ENCODE assay signal across 13 cellular contexts in the genomic region with DNA sequence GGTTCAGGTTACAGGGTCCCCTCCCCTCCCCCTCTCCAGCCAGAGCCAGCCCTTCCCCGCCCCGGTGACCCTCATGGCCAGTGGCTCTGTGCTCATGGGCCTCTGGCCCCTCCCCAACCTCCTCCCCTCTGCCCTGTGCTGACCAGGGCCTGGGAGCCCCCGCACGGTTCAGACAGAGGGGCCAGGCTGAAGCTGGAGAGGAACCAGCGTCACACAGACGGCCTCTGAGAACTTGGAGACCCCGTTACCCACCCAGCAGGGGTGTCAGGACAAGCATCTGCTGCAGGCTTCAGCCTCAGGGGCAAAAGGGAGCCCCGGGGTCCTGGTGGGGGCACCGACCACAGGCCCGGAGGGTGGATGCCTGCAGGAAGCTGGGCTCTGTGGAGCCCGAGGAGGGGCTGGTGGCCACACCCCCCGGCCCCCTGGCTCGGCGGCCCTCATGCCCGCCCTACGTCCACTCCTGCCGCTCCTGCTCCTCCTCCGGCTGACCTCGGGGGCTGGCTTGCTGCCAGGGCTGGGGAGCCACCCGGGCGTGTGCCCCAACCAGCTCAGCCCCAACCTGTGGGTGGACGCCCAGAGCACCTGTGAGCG. TPM values are rescaled to one million over a fixed set of nuclear protein-coding genes. Genes with fewer than 3 reads are reported as not detected.
DNase-seq lines count a peak whose midpoint lies in the region; ATAC-seq and TF ChIP-seq lines count a peak whose summit lies in the region.
"Had no signal": no experiment of that assay in that cellular context is flagged by ENCODE, and none has a peak within 500 bp of the region (broad histone marks: within the 10 kb centered on the region; RNA-seq: fewer than 3 reads in every experiment).

A gene with protein sequence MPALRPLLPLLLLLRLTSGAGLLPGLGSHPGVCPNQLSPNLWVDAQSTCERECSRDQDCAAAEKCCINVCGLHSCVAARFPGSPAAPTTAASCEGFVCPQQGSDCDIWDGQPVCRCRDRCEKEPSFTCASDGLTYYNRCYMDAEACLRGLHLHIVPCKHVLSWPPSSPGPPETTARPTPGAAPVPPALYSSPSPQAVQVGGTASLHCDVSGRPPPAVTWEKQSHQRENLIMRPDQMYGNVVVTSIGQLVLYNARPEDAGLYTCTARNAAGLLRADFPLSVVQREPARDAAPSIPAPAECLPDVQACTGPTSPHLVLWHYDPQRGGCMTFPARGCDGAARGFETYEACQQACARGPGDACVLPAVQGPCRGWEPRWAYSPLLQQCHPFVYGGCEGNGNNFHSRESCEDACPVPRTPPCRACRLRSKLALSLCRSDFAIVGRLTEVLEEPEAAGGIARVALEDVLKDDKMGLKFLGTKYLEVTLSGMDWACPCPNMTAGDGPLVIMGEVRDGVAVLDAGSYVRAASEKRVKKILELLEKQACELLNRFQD (plus strand): TSS at position 171 of the 591 bp plus-strand sequence. CDS start 269 bp downstream, at position 440.

- H3K4me1 Mint-ChIP-seq in stimulated activated naive CD8-positive, alpha-beta T cell treated with anti-CD3 and anti-CD28 coated beads, Interleukin-15, amount 100 ng/mL, for 72 hours: peaks cover 12% of the 10 kb centered on the region
- peaks cover 3% of the 10 kb centered on the region for H3K4me1 Mint-ChIP-seq in mesothelial cell of epicardium

- H3K4me3 Mint-ChIP-seq in stimulated activated naive CD8-positive, alpha-beta T cell treated with anti-CD3 and anti-CD28 coated beads, Interleukin-15, amount 100 ng/mL, for 72 hours: no peak within 1 kb of the TSS
- peak within 1 kb of the TSS; percentile 13 for H3K4me3 Mint-ChIP-seq in mesothelial cell of epicardium
- H3K4me3 Mint-ChIP-seq: B cell; stimulated activated memory B cell treated with anti-CD40 and anti-IgM and Interleukin-4, amounts not matched to agents 10 μg/mL and 1 μg/mL and 100 μg/mL, for 72 hours had no signal

- H3K9me3 ChIP-seq in ectodermal cell (ENCODE audit: control insufficient read depth, low read length): no peaks in the 10 kb centered on the region

- TF ChIP-seq CTCF in mesothelial cell of epicardium (IDR thresholded peaks at IDR 0.05; ENCODE audit: unreplicated experiment): no peak

- no peaks in the 10 kb centered on the region for H3K36me3 Mint-ChIP-seq in mesothelial cell of epicardium

- H3K27me3 Mint-ChIP-seq in stimulated activated naive CD8-positive, alpha-beta T cell treated with anti-CD3 and anti-CD28 coated beads, Interleukin-15, amount 100 ng/mL, for 72 hours: no peaks in the 10 kb centered on the region
- no peaks in the 10 kb centered on the region for H3K27me3 Mint-ChIP-seq in mesothelial cell of epicardium (ENCODE audit: low read depth)
- H3K27me3 Mint-ChIP-seq: B cell; stimulated activated memory B cell treated with anti-CD40 and anti-IgM and Interleukin-4, amounts not matched to agents 10 μg/mL and 1 μg/mL and 100 μg/mL, for 72 hours had no signal

- H3K4me1 ChIP-seq in ectodermal cell (ENCODE audit: control insufficient read depth, insufficient read depth, low read length): peaks cover 44% of the 10 kb centered on the region

- ATAC-seq in stimulated activated naive CD8-positive, alpha-beta T cell treated with anti-CD3 and anti-CD28 coated beads, Interleukin-15, amount 100 ng/mL, for 72 hours: peak; percentile 4
- ATAC-seq in stimulated activated naive CD8-positive, alpha-beta T cell treated with anti-CD3 and anti-CD28 coated beads, Interleukin-15, Interleukin-2, amounts not matched to agents 100 U/mL and 50 U/mL, for 24 hours: no peak
- no peak for ATAC-seq in HG02763 (IDR thresholded peaks at IDR 0.05; ENCODE audit: unreplicated experiment)
- ATAC-seq in HG03571 (IDR thresholded peaks at IDR 0.05; ENCODE audit: unreplicated experiment): no peak
- ATAC-seq: stimulated activated memory B cell treated with anti-CD40 and anti-IgM and Interleukin-4, amounts not matched to agents 10 μg/mL and 1 μg/mL and 100 μg/mL, for 72 hours had no signal

- H3K4me3 ChIP-seq in ectodermal cell (ENCODE audit: insufficient read depth, low read depth, low read length): peak within 1 kb of the TSS; percentile 58
- H3K4me3 ChIP-seq: skin epidermis had no signal

- H3K27ac ChIP-seq in ectodermal cell (ENCODE audit: insufficient read depth, low read depth, low read length, poor library complexity, severe bottlenecking): peak within 1 kb of the TSS; percentile 97

- H3K27me3 ChIP-seq in ectodermal cell (ENCODE audit: control insufficient read depth, insufficient read depth, low read length, poor library complexity, severe bottlenecking): no peaks in the 10 kb centered on the region

- no peaks in the 10 kb centered on the region for H3K9me3 Mint-ChIP-seq in stimulated activated naive CD8-positive, alpha-beta T cell treated with anti-CD3 and anti-CD28 coated beads, Interleukin-15, amount 100 ng/mL, for 72 hours
- H3K9me3 Mint-ChIP-seq in mesothelial cell of epicardium: no peaks in the 10 kb centered on the region
- H3K9me3 Mint-ChIP-seq: stimulated activated memory B cell treated with anti-CD40 and anti-IgM and Interleukin-4, amounts not matched to agents 10 μg/mL and 1 μg/mL and 100 μg/mL, for 72 hours had no signal

- no peak within 1 kb of the TSS for H3K27ac Mint-ChIP-seq in stimulated activated naive CD8-positive, alpha-beta T cell treated with anti-CD3 and anti-CD28 coated beads, Interleukin-15, amount 100 ng/mL, for 72 hours
- H3K27ac Mint-ChIP-seq in mesothelial cell of epicardium: no peak within 1 kb of the TSS
- H3K27ac Mint-ChIP-seq: B cell; stimulated activated memory B cell treated with anti-CD40 and anti-IgM and Interleukin-4, amounts not matched to agents 10 μg/mL and 1 μg/mL and 100 μg/mL, for 72 hours had no signal

- no peak for DNase-seq in stimulated activated naive CD8-positive, alpha-beta T cell treated with anti-CD3 and anti-CD28 coated beads, Interleukin-15, amount 100 ng/mL, for 72 hours
- no peak for DNase-seq in stimulated activated naive CD8-positive, alpha-beta T cell treated with anti-CD3 and anti-CD28 coated beads, Interleukin-15, Interleukin-2, amounts not matched to agents 100 U/mL and 50 U/mL, for 24 hours
- no peak for DNase-seq in mesothelial cell of epicardium (ENCODE audit: low spot score in 2 of 2, unreplicated experiment in 2 of 2)
- DNase-seq in NCI-H774 (lab: John Stamatoyannopoulos, UW): no peak
- DNase-seq in activated CD8-positive, alpha-beta memory T cell treated with anti-CD3 and anti-CD28 coated beads for 24 hours: no peak
- DNase-seq: NCI-H345, T-helper 2 cell had no signal

- H3K36me3 ChIP-seq in ectodermal cell (ENCODE audit: control insufficient read depth, insufficient read depth, low read length): peaks cover 8% of the 10 kb centered on the region

- WGBS in ectodermal cell, 2 experiments: 6 to 7% methylated on average over 23 of the region's 23 CpGs

RNA-seq across cellular contexts. Expression of the gene that starts here (rescaled TPM):
- polyA plus RNA-seq in ectodermal cell (2013, experiment 1 of 4): 23.1 TPM
- polyA plus RNA-seq in ectodermal cell (2013, experiment 2 of 4): 30.3 TPM
- 31.3 TPM for polyA plus RNA-seq in ectodermal cell (2013, experiment 3 of 4)
- 34.0 TPM for polyA plus RNA-seq in ectodermal cell (2013, experiment 4 of 4)
- 0.47 to 0.94 TPM (median 0.84 TPM) in 3 replicates for total RNA-seq in mesothelial cell of epicardium
